11 cellular contexts compared by ENCODE assay signal in genomic region chr3:105354429-105354828, GRCh38. TPM values are rescaled to one million over a fixed set of nuclear protein-coding genes. Genes with fewer than 3 reads are reported as not detected.
A peak's percentile ranks its signal among the peaks of the same experiment; 100 is the strongest.
DNase-seq lines count a peak whose midpoint lies in the region; ATAC-seq lines count a peak whose summit lies in the region.
"Had no signal": no experiment of that assay in that cellular context is flagged by ENCODE, and none has a peak within 500 bp of the region (broad histone marks: within the 10 kb centered on the region; RNA-seq: fewer than 3 reads in every experiment).

No MANE protein-coding gene starts in this region.

- H3K4me3 ChIP-seq in iPS-18a (ENCODE audit: low read length), result peak overlapping the region; percentile 60
- H3K4me3 ChIP-seq in skeletal muscle satellite cell (ENCODE audit: low read length), result peak overlapping the region; percentile 60

- H3K4me1 ChIP-seq in iPS-18a (ENCODE audit: control insufficient read depth, low read depth, low read length), result peaks cover 4% of the 10 kb centered on the region
- peaks cover 61% of the 10 kb centered on the region for H3K4me1 ChIP-seq in skeletal muscle satellite cell (ENCODE audit: control insufficient read depth, insufficient read depth, low read length)

- H3K9ac ChIP-seq in iPS-18a (ENCODE audit: low read length), result no peak overlapping the region
- peak overlapping the region; percentile 72 for H3K9ac ChIP-seq in skeletal muscle satellite cell (ENCODE audit: low read depth, low read length)

- H3K4me2 ChIP-seq in skeletal muscle satellite cell (ENCODE audit: low read length), result peak overlapping the region; percentile 70

- no peak overlapping the region for H3K27ac Mint-ChIP-seq in T-helper 2 cell treated with Interferon-gamma antibody and Interleukin-4, amounts not matched to agents 5 μg/mL and 100 μg/mL, for 36 hours
- H3K27ac Mint-ChIP-seq in activated T-helper 17 cell treated with anti-CD3 and anti-CD28 coated beads, Interleukin-2, amount 50 U/mL, for 72 hours, result no peak overlapping the region

- no peaks in the 10 kb centered on the region for H3K9me3 Mint-ChIP-seq in T-helper 2 cell treated with Interferon-gamma antibody and Interleukin-4, amounts not matched to agents 5 μg/mL and 100 μg/mL, for 36 hours
- H3K9me3 Mint-ChIP-seq in activated T-helper 17 cell treated with anti-CD3 and anti-CD28 coated beads, Interleukin-2, amount 50 U/mL, for 72 hours, result no peaks in the 10 kb centered on the region

- peaks cover 7% of the 10 kb centered on the region for H3K4me1 Mint-ChIP-seq in T-helper 2 cell treated with Interferon-gamma antibody and Interleukin-4, amounts not matched to agents 5 μg/mL and 100 μg/mL, for 36 hours (ENCODE audit: low read depth)
- H3K4me1 Mint-ChIP-seq in activated T-helper 17 cell treated with anti-CD3 and anti-CD28 coated beads, Interleukin-2, amount 50 U/mL, for 72 hours, result peaks cover 6% of the 10 kb centered on the region

- no peak for ATAC-seq in activated T-helper 17 cell treated with anti-CD3 and anti-CD28 coated beads, Interleukin-2, amount 50 U/mL, for 72 hours (replicated peaks)
- ATAC-seq in GM21381 (IDR thresholded peaks at IDR 0.05; ENCODE audit: unreplicated experiment) (no peak), GM18517 (IDR thresholded peaks at IDR 0.05; ENCODE audit: unreplicated experiment) (no peak)

- H3K27me3 ChIP-seq in iPS-18a (ENCODE audit: control insufficient read depth, insufficient read depth, low read length), result peaks cover 13% of the 10 kb centered on the region
- no peaks in the 10 kb centered on the region for H3K27me3 ChIP-seq in skeletal muscle satellite cell (ENCODE audit: control insufficient read depth, insufficient read depth, low read length)

- H3K36me3 ChIP-seq in iPS-18a (ENCODE audit: control insufficient read depth, low read depth, low read length) (no peaks in the 10 kb centered on the region), skeletal muscle satellite cell (ENCODE audit: insufficient read depth, low read length) (no peaks in the 10 kb centered on the region)

- DNase-seq in T-helper 2 cell treated with Interferon-gamma antibody and Interleukin-4, amounts not matched to agents 5 μg/mL and 100 μg/mL, for 36 hours (ENCODE audit: low spot score), result no peak
- DNase-seq in T-helper 2 cell (no peak), SIG-M5 (lab: John Stamatoyannopoulos, UW) (no peak)
- DNase-seq: 8988T, GDM1, NCI-H2107 had no signal

- H3K36me3 Mint-ChIP-seq in T-helper 2 cell treated with Interferon-gamma antibody and Interleukin-4, amounts not matched to agents 5 μg/mL and 100 μg/mL, for 36 hours (ENCODE audit: low read depth), result no peaks in the 10 kb centered on the region
- no peaks in the 10 kb centered on the region for H3K36me3 Mint-ChIP-seq in activated T-helper 17 cell treated with anti-CD3 and anti-CD28 coated beads, Interleukin-2, amount 50 U/mL, for 72 hours (ENCODE audit: low read depth)

- H3K4me3 Mint-ChIP-seq in T-helper 2 cell treated with Interferon-gamma antibody and Interleukin-4, amounts not matched to agents 5 μg/mL and 100 μg/mL, for 36 hours, result peak overlapping the region; percentile 35
- peak overlapping the region; percentile 10 for H3K4me3 Mint-ChIP-seq in activated T-helper 17 cell treated with anti-CD3 and anti-CD28 coated beads, Interleukin-2, amount 50 U/mL, for 72 hours

- H3K27me3 Mint-ChIP-seq in T-helper 2 cell treated with Interferon-gamma antibody and Interleukin-4, amounts not matched to agents 5 μg/mL and 100 μg/mL, for 36 hours (ENCODE audit: low read depth), result peaks cover 57% of the 10 kb centered on the region
- H3K27me3 Mint-ChIP-seq in activated T-helper 17 cell treated with anti-CD3 and anti-CD28 coated beads, Interleukin-2, amount 50 U/mL, for 72 hours, result peaks cover 46% of the 10 kb centered on the region

- no peak overlapping the region for H3K27ac ChIP-seq in iPS-18a (ENCODE audit: low read length)

- no peaks in the 10 kb centered on the region for H3K9me3 ChIP-seq in iPS-18a (ENCODE audit: control insufficient read depth, low read depth, low read length)
- no peaks in the 10 kb centered on the region for H3K9me3 ChIP-seq in skeletal muscle satellite cell (replicated peaks; ENCODE audit: low read length)

RNA-seq across cellular contexts. Expression of gene ALCAM, which starts 12.3 kb away (rescaled TPM):
- total RNA-seq in activated T-helper 17 cell treated with anti-CD3 and anti-CD28 coated beads, Interleukin-2, amount 50 U/mL, for 72 hours, result 10 to 100 TPM in 1 of 2 donors, 1 to 10 TPM in 1; 8.2 to 11.9 TPM
- total RNA-seq in skeletal muscle satellite cell (2012; rRNA removed), result 89.5 and 158 TPM in 2 replicates
